ENCODE assay signal across 1 cellular context in the genomic region with DNA sequence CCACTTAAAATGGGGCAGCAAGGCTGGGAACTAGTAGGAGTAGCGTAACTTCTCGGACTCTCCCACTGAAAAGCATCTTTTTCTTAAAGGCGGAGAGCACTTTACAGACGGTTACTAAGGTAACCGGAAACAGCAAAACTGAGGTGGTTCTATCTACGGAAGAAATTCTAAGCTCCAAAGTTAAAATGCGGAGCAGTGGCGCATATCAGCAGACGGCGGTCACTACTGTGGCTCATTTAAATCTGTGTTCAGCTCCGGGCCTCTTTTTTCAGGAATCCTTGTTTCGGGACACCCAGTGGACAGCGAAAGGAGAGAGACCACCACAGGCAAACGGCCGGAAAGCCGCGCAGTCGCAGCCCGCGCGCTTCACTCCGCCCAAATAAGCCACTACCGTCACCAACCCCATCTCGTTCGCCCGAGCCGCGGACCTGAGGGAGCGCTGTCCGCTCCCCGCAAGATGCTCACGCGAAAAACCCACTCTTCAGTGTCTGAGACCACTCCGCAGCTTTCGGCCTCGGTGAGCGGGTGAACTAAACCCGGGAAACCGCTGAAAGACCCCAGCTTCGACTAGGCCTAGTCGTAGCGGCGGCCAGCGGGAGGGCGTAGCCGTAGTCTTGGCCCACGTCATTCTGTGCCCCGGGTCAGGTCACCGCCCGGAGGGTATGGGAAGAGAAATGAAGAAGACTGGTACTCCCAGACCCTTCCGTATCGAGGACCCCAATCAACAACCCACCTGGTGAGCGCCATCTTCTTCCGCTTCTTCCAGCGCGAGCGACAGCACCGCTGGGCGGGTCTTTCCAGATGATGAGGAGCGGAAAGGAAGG.
TF ChIP-seq lines count a peak whose summit lies in the region.

SNW1 (minus strand) TSS at position 776 of the 824 bp plus-strand sequence; CDS start at position 747, 29 bp downstream.

TF ChIP-seq in HepG2, 621 proteins besides CTCF, POLR2A, EP300 and RAD21 (continued from another document and continues in another):
- TF ChIP-seq, protein P1, sequence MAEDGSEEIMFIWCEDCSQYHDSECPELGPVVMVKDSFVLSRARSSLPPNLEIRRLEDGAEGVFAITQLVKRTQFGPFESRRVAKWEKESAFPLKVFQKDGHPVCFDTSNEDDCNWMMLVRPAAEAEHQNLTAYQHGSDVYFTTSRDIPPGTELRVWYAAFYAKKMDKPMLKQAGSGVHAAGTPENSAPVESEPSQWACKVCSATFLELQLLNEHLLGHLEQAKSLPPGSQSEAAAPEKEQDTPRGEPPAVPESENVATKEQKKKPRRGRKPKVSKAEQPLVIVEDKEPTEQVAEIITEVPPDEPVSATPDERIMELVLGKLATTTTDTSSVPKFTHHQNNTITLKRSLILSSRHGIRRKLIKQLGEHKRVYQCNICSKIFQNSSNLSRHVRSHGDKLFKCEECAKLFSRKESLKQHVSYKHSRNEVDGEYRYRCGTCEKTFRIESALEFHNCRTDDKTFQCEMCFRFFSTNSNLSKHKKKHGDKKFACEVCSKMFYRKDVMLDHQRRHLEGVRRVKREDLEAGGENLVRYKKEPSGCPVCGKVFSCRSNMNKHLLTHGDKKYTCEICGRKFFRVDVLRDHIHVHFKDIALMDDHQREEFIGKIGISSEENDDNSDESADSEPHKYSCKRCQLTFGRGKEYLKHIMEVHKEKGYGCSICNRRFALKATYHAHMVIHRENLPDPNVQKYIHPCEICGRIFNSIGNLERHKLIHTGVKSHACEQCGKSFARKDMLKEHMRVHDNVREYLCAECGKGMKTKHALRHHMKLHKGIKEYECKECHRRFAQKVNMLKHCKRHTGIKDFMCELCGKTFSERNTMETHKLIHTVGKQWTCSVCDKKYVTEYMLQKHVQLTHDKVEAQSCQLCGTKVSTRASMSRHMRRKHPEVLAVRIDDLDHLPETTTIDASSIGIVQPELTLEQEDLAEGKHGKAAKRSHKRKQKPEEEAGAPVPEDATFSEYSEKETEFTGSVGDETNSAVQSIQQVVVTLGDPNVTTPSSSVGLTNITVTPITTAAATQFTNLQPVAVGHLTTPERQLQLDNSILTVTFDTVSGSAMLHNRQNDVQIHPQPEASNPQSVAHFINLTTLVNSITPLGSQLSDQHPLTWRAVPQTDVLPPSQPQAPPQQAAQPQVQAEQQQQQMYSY (CRISPR knock-in tag; IDR thresholded peaks at IDR 0.05) = no peak
- TF ChIP-seq ATF1 (CRISPR knock-in tag; IDR thresholded peaks at IDR 0.05) (no peak), MIER2 (CRISPR knock-in tag; IDR thresholded peaks at IDR 0.05) (peak; percentile 16; the same call in 1 of the 2 replicates), SOX5 (CRISPR knock-in tag; IDR thresholded peaks at IDR 0.05; ENCODE audit: borderline replicate concordance) (peak; percentile 23; the same call in 1 of the 2 replicates), SRY (CRISPR knock-in tag; IDR thresholded peaks at IDR 0.05) (peak; percentile 48; the same call in 1 of the 2 replicates), ZNF550 (CRISPR knock-in tag; IDR thresholded peaks at IDR 0.05; ENCODE audit: borderline replicate concordance) (no peak), AFF4 (CRISPR knock-in tag; IDR thresholded peaks at IDR 0.05) (no peak), ZSCAN22 (CRISPR knock-in tag; IDR thresholded peaks at IDR 0.05) (no peak), ZNF180 (CRISPR knock-in tag; IDR thresholded peaks at IDR 0.05; ENCODE audit: borderline replicate concordance, low read depth) (no peak), ZHX1 (CRISPR knock-in tag; IDR thresholded peaks at IDR 0.05; ENCODE audit: low read depth) (no peak), ZNF33A (CRISPR knock-in tag; IDR thresholded peaks at IDR 0.05; ENCODE audit: borderline replicate concordance) (0 out of 2 replicates have a peak, but pooled peaks have one; percentile 68), ZNF225 (CRISPR knock-in tag; IDR thresholded peaks at IDR 0.05) (peak; percentile 92), ZFP1 (CRISPR knock-in tag; IDR thresholded peaks at IDR 0.05) (no peak), SNAPC2 (CRISPR knock-in tag; IDR thresholded peaks at IDR 0.05) (no peak; the same call in 1 of the 2 replicates), ZBTB1 (CRISPR knock-in tag; IDR thresholded peaks at IDR 0.05; ENCODE audit: borderline replicate concordance) (no peak), NCOR1 (IDR thresholded peaks at IDR 0.05; ENCODE audit: borderline replicate concordance, low read length) (no peak), CCAR2 (optimal IDR thresholded peaks at IDR 0.05; ENCODE audit: low read depth, low read length) (no peak), GZF1 (CRISPR knock-in tag; IDR thresholded peaks at IDR 0.05) (no peak), AHR (CRISPR knock-in tag; IDR thresholded peaks at IDR 0.05) (peak; percentile 20; the same call in 1 of the 2 replicates), ZNF451 (CRISPR knock-in tag; IDR thresholded peaks at IDR 0.05) (no peak), HOXA3 (CRISPR knock-in tag; IDR thresholded peaks at IDR 0.05) (peak; percentile 17; the same call in 1 of the 2 replicates), BHLHE40 (IDR thresholded peaks at IDR 0.05; ENCODE audit: low read length) (no peak), U2AF2 (IDR thresholded peaks at IDR 0.05; ENCODE audit: low read depth, low read length) (no peak), ZBTB2 (CRISPR knock-in tag; IDR thresholded peaks at IDR 0.05; ENCODE audit: low read depth) (no peak), ZNF839 (CRISPR knock-in tag; IDR thresholded peaks at IDR 0.05; ENCODE audit: borderline replicate concordance) (peak; percentile 78; the same call in 1 of the 2 replicates), ARID3A (IDR thresholded peaks at IDR 0.05; ENCODE audit: low read depth, low read length) (no peak), TBX3 (IDR thresholded peaks at IDR 0.05; ENCODE audit: borderline replicate concordance) (no peak)
- TF ChIP-seq, protein P2, sequence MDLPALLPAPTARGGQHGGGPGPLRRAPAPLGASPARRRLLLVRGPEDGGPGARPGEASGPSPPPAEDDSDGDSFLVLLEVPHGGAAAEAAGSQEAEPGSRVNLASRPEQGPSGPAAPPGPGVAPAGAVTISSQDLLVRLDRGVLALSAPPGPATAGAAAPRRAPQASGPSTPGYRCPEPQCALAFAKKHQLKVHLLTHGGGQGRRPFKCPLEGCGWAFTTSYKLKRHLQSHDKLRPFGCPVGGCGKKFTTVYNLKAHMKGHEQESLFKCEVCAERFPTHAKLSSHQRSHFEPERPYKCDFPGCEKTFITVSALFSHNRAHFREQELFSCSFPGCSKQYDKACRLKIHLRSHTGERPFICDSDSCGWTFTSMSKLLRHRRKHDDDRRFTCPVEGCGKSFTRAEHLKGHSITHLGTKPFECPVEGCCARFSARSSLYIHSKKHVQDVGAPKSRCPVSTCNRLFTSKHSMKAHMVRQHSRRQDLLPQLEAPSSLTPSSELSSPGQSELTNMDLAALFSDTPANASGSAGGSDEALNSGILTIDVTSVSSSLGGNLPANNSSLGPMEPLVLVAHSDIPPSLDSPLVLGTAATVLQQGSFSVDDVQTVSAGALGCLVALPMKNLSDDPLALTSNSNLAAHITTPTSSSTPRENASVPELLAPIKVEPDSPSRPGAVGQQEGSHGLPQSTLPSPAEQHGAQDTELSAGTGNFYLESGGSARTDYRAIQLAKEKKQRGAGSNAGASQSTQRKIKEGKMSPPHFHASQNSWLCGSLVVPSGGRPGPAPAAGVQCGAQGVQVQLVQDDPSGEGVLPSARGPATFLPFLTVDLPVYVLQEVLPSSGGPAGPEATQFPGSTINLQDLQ (CRISPR knock-in tag; IDR thresholded peaks at IDR 0.05) = no peak
- TF ChIP-seq, protein P3, sequence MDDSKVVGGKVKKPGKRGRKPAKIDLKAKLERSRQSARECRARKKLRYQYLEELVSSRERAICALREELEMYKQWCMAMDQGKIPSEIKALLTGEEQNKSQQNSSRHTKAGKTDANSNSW (CRISPR knock-in tag; IDR thresholded peaks at IDR 0.05; ENCODE audit: borderline replicate concordance) = no peak
- TF ChIP-seq, protein P4, sequence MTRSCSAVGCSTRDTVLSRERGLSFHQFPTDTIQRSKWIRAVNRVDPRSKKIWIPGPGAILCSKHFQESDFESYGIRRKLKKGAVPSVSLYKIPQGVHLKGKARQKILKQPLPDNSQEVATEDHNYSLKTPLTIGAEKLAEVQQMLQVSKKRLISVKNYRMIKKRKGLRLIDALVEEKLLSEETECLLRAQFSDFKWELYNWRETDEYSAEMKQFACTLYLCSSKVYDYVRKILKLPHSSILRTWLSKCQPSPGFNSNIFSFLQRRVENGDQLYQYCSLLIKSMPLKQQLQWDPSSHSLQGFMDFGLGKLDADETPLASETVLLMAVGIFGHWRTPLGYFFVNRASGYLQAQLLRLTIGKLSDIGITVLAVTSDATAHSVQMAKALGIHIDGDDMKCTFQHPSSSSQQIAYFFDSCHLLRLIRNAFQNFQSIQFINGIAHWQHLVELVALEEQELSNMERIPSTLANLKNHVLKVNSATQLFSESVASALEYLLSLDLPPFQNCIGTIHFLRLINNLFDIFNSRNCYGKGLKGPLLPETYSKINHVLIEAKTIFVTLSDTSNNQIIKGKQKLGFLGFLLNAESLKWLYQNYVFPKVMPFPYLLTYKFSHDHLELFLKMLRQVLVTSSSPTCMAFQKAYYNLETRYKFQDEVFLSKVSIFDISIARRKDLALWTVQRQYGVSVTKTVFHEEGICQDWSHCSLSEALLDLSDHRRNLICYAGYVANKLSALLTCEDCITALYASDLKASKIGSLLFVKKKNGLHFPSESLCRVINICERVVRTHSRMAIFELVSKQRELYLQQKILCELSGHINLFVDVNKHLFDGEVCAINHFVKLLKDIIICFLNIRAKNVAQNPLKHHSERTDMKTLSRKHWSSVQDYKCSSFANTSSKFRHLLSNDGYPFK (CRISPR knock-in tag; IDR thresholded peaks at IDR 0.05; ENCODE audit: borderline replicate concordance) = peak; percentile 92
- TF ChIP-seq, protein P5, sequence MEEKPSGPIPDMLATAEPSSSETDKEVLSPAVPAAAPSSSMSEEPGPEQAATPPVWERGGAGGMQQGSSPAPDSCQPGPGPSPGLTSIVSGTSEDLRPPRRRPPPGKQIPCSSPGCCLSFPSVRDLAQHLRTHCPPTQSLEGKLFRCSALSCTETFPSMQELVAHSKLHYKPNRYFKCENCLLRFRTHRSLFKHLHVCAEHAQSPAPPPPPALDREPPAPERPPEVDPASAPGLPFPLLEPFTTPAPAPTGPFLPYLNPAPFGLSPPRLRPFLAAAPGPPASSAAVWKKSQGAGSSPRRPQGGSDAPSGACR (CRISPR knock-in tag; IDR thresholded peaks at IDR 0.05) = no peak
